In genomic region chr20:37567671-37568588, GRCh38 we compare ENCODE assay signal across 10 cellular contexts. TPM values are rescaled to one million over a fixed set of nuclear protein-coding genes. Genes with fewer than 3 reads are reported as not detected.
DNase-seq lines count a peak whose midpoint lies in the region; ATAC-seq, FAIRE-seq and TF ChIP-seq lines count a peak whose summit lies in the region.
"Had no signal": no experiment of that assay in that cellular context is flagged by ENCODE, and none has a peak within 500 bp of the region (broad histone marks: within the 10 kb centered on the region; RNA-seq: fewer than 3 reads in every experiment).

No MANE protein-coding gene starts in this region.

- H3K9me3 ChIP-seq in Loucy (ENCODE audit: insufficient read depth, low read depth, low read length), result no peaks in the 10 kb centered on the region
- H3K9me3 ChIP-seq in HepG2 (ENCODE audit: low read length), result no peaks in the 10 kb centered on the region

- no peaks in the 10 kb centered on the region for H3F3A ChIP-seq in Loucy (ENCODE audit: low read depth)

- BruUV-seq in HepG2 (replicated peaks; lab: Mats Ljungman, UMichigan), result no TSS peak

- H3K9me2 ChIP-seq in Loucy (replicated peaks; ENCODE audit: low read depth, low read length), result no peaks in the 10 kb centered on the region

- H3K9me3 Mint-ChIP-seq in T-helper 2 cell treated with Interferon-gamma antibody and Interleukin-4, amounts not matched to agents 5 μg/mL and 100 μg/mL, for 36 hours, result no peaks in the 10 kb centered on the region
- H3K9me3 Mint-ChIP-seq: naive thymus-derived CD8-positive, alpha-beta T cell had no signal

- H2AFZ ChIP-seq in Loucy (ENCODE audit: low read length), result peak overlapping the region; percentile 83
- H2AFZ ChIP-seq in HepG2 (ENCODE audit: low read length), result no peak overlapping the region

- intact Hi-C loops in HepG2 (cut with micrococcal nuclease; ENCODE audit: unreplicated experiment), result loop anchor here (10.0 kb wide), 1 partner anchor 327 kb away; no protein-coding TSS in a partner anchor

- DNase-seq in ELF-1 (ENCODE audit: low read depth, low spot score) (peak; percentile 57), RWPE1 (ENCODE audit: low spot score) (peak; percentile 43), HepG2 (ENCODE audit: low spot score) (no peak), activated gamma-delta T cell treated with Interleukin-2 at 50 U/mL for 16 hours (no peak)
- DNase-seq in stimulated activated CD4-positive, alpha-beta T cell treated with anti-CD3 and anti-CD28 coated beads, Interleukin-4, amount 100 ng/mL, for 24 hours, result no peak
- no peak for DNase-seq in stimulated activated naive CD4-positive, alpha-beta T cell (lab: John Stamatoyannopoulos, UW)
- no peak for DNase-seq in T-helper 2 cell treated with Interferon-gamma antibody and Interleukin-4, amounts not matched to agents 5 μg/mL and 100 μg/mL, for 36 hours (ENCODE audit: low spot score)

- H3K27ac Mint-ChIP-seq in T-helper 2 cell treated with Interferon-gamma antibody and Interleukin-4, amounts not matched to agents 5 μg/mL and 100 μg/mL, for 36 hours, result no peak overlapping the region

- no peak for ATAC-seq in HepG2
- ATAC-seq: naive thymus-derived CD8-positive, alpha-beta T cell had no signal

- peak overlapping the region; percentile 59 for H3K4me3 ChIP-seq in Loucy (ENCODE audit: low read length, poor library complexity, severe bottlenecking)
- H3K4me3 ChIP-seq in HepG2 (replicated peaks in 1 of 3; ENCODE audit: insufficient read depth in 1 of 3, low read depth in 2 of 3, low read length in 3 of 3), result no peak overlapping the region

- H3K4me1 ChIP-seq in Loucy (ENCODE audit: insufficient read depth, low read length, poor library complexity, severe bottlenecking), result peaks cover 12% of the 10 kb centered on the region
- H3K4me1 ChIP-seq in HepG2 (ENCODE audit: insufficient read depth, low read length), result peaks cover 33% of the 10 kb centered on the region

- no peak for FAIRE-seq in HepG2 (lab: Jason Lieb, UNC)

- no peaks in the 10 kb centered on the region for H3K36me3 Mint-ChIP-seq in T-helper 2 cell treated with Interferon-gamma antibody and Interleukin-4, amounts not matched to agents 5 μg/mL and 100 μg/mL, for 36 hours (ENCODE audit: low read depth)
- H3K36me3 Mint-ChIP-seq: naive thymus-derived CD8-positive, alpha-beta T cell had no signal

- no peaks in the 10 kb centered on the region for H3K79me2 ChIP-seq in Loucy (ENCODE audit: insufficient read depth, low read length)
- H3K79me2 ChIP-seq in HepG2 (ENCODE audit: insufficient read depth, low read length), result no peaks in the 10 kb centered on the region

- no peaks in the 10 kb centered on the region for H4K20me1 ChIP-seq in Loucy (ENCODE audit: insufficient read depth, low read length, poor library complexity, severe bottlenecking)
- H4K20me1 ChIP-seq in HepG2 (ENCODE audit: insufficient read depth, low read length), result no peaks in the 10 kb centered on the region

- H3K4me3 Mint-ChIP-seq in T-helper 2 cell treated with Interferon-gamma antibody and Interleukin-4, amounts not matched to agents 5 μg/mL and 100 μg/mL, for 36 hours, result no peak overlapping the region
- H3K4me3 Mint-ChIP-seq: naive thymus-derived CD8-positive, alpha-beta T cell had no signal

- POLR2A ChIA-PET in RWPE1 (lab: Yijun Ruan, JAX; ENCODE audit: low non-redundant PET), result no interaction called here
- POLR2A ChIA-PET in HepG2 (lab: Yijun Ruan, JAX), result no interaction called here

- H3K27ac ChIP-seq in RWPE1 (no peak overlapping the region), HepG2 (ENCODE audit: extremely low read length, insufficient read depth, low read length) (no peak overlapping the region)

- peak overlapping the region; percentile 79 for H3K4me2 ChIP-seq in Loucy (ENCODE audit: low read depth, low read length, poor library complexity, severe bottlenecking)
- no peak overlapping the region for H3K4me2 ChIP-seq in HepG2 (ENCODE audit: low read depth, low read length)

- 2% methylated on average over 13 of the region's 13 CpGs for WGBS in HepG2 (ENCODE audit: low lambda C conversion rate)

- H3K4me1 Mint-ChIP-seq in T-helper 2 cell treated with Interferon-gamma antibody and Interleukin-4, amounts not matched to agents 5 μg/mL and 100 μg/mL, for 36 hours (ENCODE audit: low read depth), result peaks cover 2% of the 10 kb centered on the region

- CTCF ChIA-PET in RWPE1 (lab: Yijun Ruan, JAX), result interaction anchor here (0.7 to 1.1 kb wide), 2 partner anchors 113 to 211 kb away, joined by 3 to 4 read pairs; no protein-coding TSS in a partner anchor
- CTCF ChIA-PET in HepG2 (lab: Yijun Ruan, JAX; ENCODE audit: low intra/inter-chr PET ratio, low total read pairs), result no interaction called here

- TF ChIP-seq EP300 in HepG2 (IDR thresholded peaks at IDR 0.05; ENCODE audit: low read depth in 2 of 2, low read length in 2 of 2) (no peak), HepG2 (CRISPR knock-in tag; IDR thresholded peaks at IDR 0.05; ENCODE audit: borderline replicate concordance) (no peak)

- H3K27me3 ChIP-seq in Loucy (ENCODE audit: insufficient read depth, low read length, poor library complexity, severe bottlenecking), result no peaks in the 10 kb centered on the region
- H3K27me3 ChIP-seq in HepG2 (ENCODE audit: control insufficient read depth in 1 of 2, insufficient read depth in 2 of 2, low read length in 2 of 2), result peaks cover 6 to 69% of the 10 kb centered on the region in 2 experiments; a peak in 4 of 5 replicates

- TF ChIP-seq RAD21 in HepG2 (CRISPR knock-in tag; IDR thresholded peaks at IDR 0.05), result no peak

- TF ChIP-seq POLR2A in HepG2 (IDR thresholded peaks at IDR 0.05; ENCODE audit: insufficient read depth in 1 of 2, low read depth in 2 of 2, low read length in 2 of 2), result no peak

- TF ChIP-seq CTCF in Loucy (conservative IDR thresholded peaks at IDR 0.05; ENCODE audit: low read length) (no peak), RWPE1 (conservative IDR thresholded peaks at IDR 0.05; ENCODE audit: low read depth) (no peak), HepG2 (CRISPR knock-in tag; IDR thresholded peaks at IDR 0.05) (no peak)

- in situ Hi-C loops in HepG2 (cut with HindIII; ENCODE audit: extremely low pct_ligation_motif_present, low pct_unique_long_range_greater_than_20kb), result loop anchor here (5.0 to 25.0 kb wide), 3 partner anchors 329 to 644 kb away; no protein-coding TSS in a partner anchor

- H3K27me3 Mint-ChIP-seq in T-helper 2 cell treated with Interferon-gamma antibody and Interleukin-4, amounts not matched to agents 5 μg/mL and 100 μg/mL, for 36 hours (ENCODE audit: low read depth), result peaks cover 47% of the 10 kb centered on the region

- no peaks in the 10 kb centered on the region for H3K36me3 ChIP-seq in Loucy (ENCODE audit: insufficient read depth, low read length)
- H3K36me3 ChIP-seq in HepG2 (replicated peaks in 1 of 2; ENCODE audit: control insufficient read depth in 1 of 2, insufficient read depth in 2 of 2, low read length in 2 of 2), result no peaks in the 10 kb centered on the region

- peak overlapping the region; percentile 57 for H3K9ac ChIP-seq in Loucy (ENCODE audit: low read depth, low read length, poor library complexity, severe bottlenecking)
- no peak overlapping the region for H3K9ac ChIP-seq in HepG2 (ENCODE audit: insufficient read depth, low read depth, low read length)

RNA-seq across cellular contexts. Expression of gene BLCAP, which starts 40.3 kb away (rescaled TPM):
- 34.9 and 52.4 TPM in 2 replicates for total RNA-seq in HepG2 (2016; rRNA removed; fragmentation: Illumina TruSeq; extraction: Trizol)
- 17.2 and 22.5 TPM in 2 replicates for total RNA-seq in HepG2 (2016; cell fraction: cytosol; rRNA removed; fragmentation: Illumina TruSeq; extraction: Trizol; ENCODE audit: low read depth)
- 38.0 and 49.3 TPM in 2 replicates for total RNA-seq in HepG2 (2016; cell fraction: insoluble cytoplasmic fraction; rRNA removed; fragmentation: Illumina TruSeq; extraction: Trizol)
- 51.0 and 56.2 TPM in 2 replicates for total RNA-seq in HepG2 (2016; cell fraction: membrane; rRNA removed; fragmentation: Illumina TruSeq; extraction: Trizol)
- total RNA-seq in HepG2 (2016; cell fraction: nucleus; rRNA removed; fragmentation: Illumina TruSeq; extraction: Trizol), result 51.2 and 62.7 TPM in 2 replicates
- polyA plus RNA-seq in HepG2 (2011; rRNA removed), result 86.8 and 87.3 TPM in 2 replicates
- 70.1 and 103 TPM in 2 replicates for polyA plus RNA-seq in HepG2 (2011; cell fraction: cytosol; rRNA removed)
- 88.0 and 105 TPM in 2 replicates for polyA plus RNA-seq in HepG2 (2011; cell fraction: nucleus; rRNA removed)
- 48.1 and 53.7 TPM in 2 replicates for polyA plus RNA-seq in HepG2 (2012)
- polyA plus RNA-seq in HepG2 (2016; cell fraction: cytosol; fragmentation: Illumina TruSeq; extraction: Trizol; ENCODE audit: low read depth), result 20.3 and 24.7 TPM in 2 replicates
- polyA plus RNA-seq in HepG2 (2016; cell fraction: insoluble cytoplasmic fraction; fragmentation: Illumina TruSeq; extraction: Trizol; ENCODE audit: low read depth), result 48.7 and 55.1 TPM in 2 replicates
- 52.2 and 55.0 TPM in 2 replicates for polyA plus RNA-seq in HepG2 (2016; cell fraction: membrane; fragmentation: Illumina TruSeq; extraction: Trizol; ENCODE audit: low read depth)
- 97.6 and 101 TPM in 2 replicates for polyA plus RNA-seq in HepG2 (2016; cell fraction: nucleus; fragmentation: Illumina TruSeq; extraction: Trizol; ENCODE audit: insufficient read depth, low read depth)
- polyA minus RNA-seq in HepG2 (2011; rRNA and poly(A)+ RNA removed; ENCODE audit: low replicate concordance), result 129 and 137 TPM in 2 replicates
- 28.5 and 36.9 TPM in 2 replicates for polyA minus RNA-seq in HepG2 (2011; cell fraction: cytosol; rRNA and poly(A)+ RNA removed)
- polyA minus RNA-seq in HepG2 (2011; cell fraction: nucleus; rRNA and poly(A)+ RNA removed), result 87.7 and 95.1 TPM in 2 replicates

RNA-seq across cellular contexts. Expression of gene NNAT, which starts 46.9 kb away (rescaled TPM):
- not detected in 2 replicates for total RNA-seq in HepG2 (2016; rRNA removed; fragmentation: Illumina TruSeq; extraction: Trizol)
- total RNA-seq in HepG2 (2016; cell fraction: cytosol; rRNA removed; fragmentation: Illumina TruSeq; extraction: Trizol; ENCODE audit: low read depth), result not detected in 2 replicates
- total RNA-seq in HepG2 (2016; cell fraction: insoluble cytoplasmic fraction; rRNA removed; fragmentation: Illumina TruSeq; extraction: Trizol), result not detected in 2 replicates
- total RNA-seq in HepG2 (2016; cell fraction: membrane; rRNA removed; fragmentation: Illumina TruSeq; extraction: Trizol), result not detected in 2 replicates
- total RNA-seq in HepG2 (2016; cell fraction: nucleus; rRNA removed; fragmentation: Illumina TruSeq; extraction: Trizol), result not detected in 2 replicates
- not detected in 2 replicates for polyA plus RNA-seq in HepG2 (2011; rRNA removed)
- polyA plus RNA-seq in HepG2 (2011; cell fraction: cytosol; rRNA removed), result not detected in 2 replicates
- polyA plus RNA-seq in HepG2 (2011; cell fraction: nucleus; rRNA removed), result not detected in 2 replicates
- polyA plus RNA-seq in HepG2 (2012), result 1.4 and 1.6 TPM in 2 replicates
- polyA plus RNA-seq in HepG2 (2016; cell fraction: cytosol; fragmentation: Illumina TruSeq; extraction: Trizol; ENCODE audit: low read depth), result not detected in 2 replicates
- not detected in 2 replicates for polyA plus RNA-seq in HepG2 (2016; cell fraction: insoluble cytoplasmic fraction; fragmentation: Illumina TruSeq; extraction: Trizol; ENCODE audit: low read depth)
- polyA plus RNA-seq in HepG2 (2016; cell fraction: membrane; fragmentation: Illumina TruSeq; extraction: Trizol; ENCODE audit: low read depth), result not detected in 2 replicates
- polyA plus RNA-seq in HepG2 (2016; cell fraction: nucleus; fragmentation: Illumina TruSeq; extraction: Trizol; ENCODE audit: insufficient read depth, low read depth), result not detected in 2 replicates
- not detected in 2 replicates for polyA minus RNA-seq in HepG2 (2011; rRNA and poly(A)+ RNA removed; ENCODE audit: low replicate concordance)
- polyA minus RNA-seq in HepG2 (2011; cell fraction: cytosol; rRNA and poly(A)+ RNA removed), result not detected in 2 replicates
- not detected in 2 replicates for polyA minus RNA-seq in HepG2 (2011; cell fraction: nucleus; rRNA and poly(A)+ RNA removed)
- total RNA-seq: naive thymus-derived CD8-positive, alpha-beta T cell; T-helper 2 cell treated with Interferon-gamma antibody and Interleukin-4, amounts not matched to agents 100 ng/mL and 5 ng/mL, for 36 hours had no signal

Comparison
In these comparisons a context has a peak if more than half of its experiments do, and no peak if none do; other contexts are left out.
1. DNase-seq: peak in ELF-1 (single experiment) and RWPE1 (single experiment); none in HepG2 (single experiment), stimulated activated CD4-positive, alpha-beta T cell treated with anti-CD3 and anti-CD28 coated beads, Interleukin-4, amount 100 ng/mL, for 24 hours (single experiment), activated gamma-delta T cell treated with Interleukin-2 at 50 U/mL for 16 hours (single experiment), stimulated activated naive CD4-positive, alpha-beta T cell (0 of 6) and T-helper 2 cell treated with Interferon-gamma antibody and Interleukin-4, amounts not matched to agents 5 μg/mL and 100 μg/mL, for 36 hours (single experiment).